Comparison of ENCODE assay signal across 1 cellular context in genomic region chr2:48017136-48017535, GRCh38.
TF ChIP-seq lines count a peak whose summit lies in the region.

No MANE protein-coding gene starts in this region.

TF ChIP-seq in HepG2, 621 proteins besides CTCF, POLR2A, EP300 and RAD21 (continued from another document):
- TF ChIP-seq SRSF1 (optimal IDR thresholded peaks at IDR 0.05; ENCODE audit: low read depth, low read length) = no peak
- TF ChIP-seq REPIN1 (CRISPR knock-in tag; IDR thresholded peaks at IDR 0.05; ENCODE audit: borderline replicate concordance, low read depth) = no peak
- no peak for TF ChIP-seq ZFAT (CRISPR knock-in tag; conservative IDR thresholded peaks at IDR 0.05)
- TF ChIP-seq NFATC3 (CRISPR knock-in tag; IDR thresholded peaks at IDR 0.05) = no peak
- TF ChIP-seq, protein P1, sequence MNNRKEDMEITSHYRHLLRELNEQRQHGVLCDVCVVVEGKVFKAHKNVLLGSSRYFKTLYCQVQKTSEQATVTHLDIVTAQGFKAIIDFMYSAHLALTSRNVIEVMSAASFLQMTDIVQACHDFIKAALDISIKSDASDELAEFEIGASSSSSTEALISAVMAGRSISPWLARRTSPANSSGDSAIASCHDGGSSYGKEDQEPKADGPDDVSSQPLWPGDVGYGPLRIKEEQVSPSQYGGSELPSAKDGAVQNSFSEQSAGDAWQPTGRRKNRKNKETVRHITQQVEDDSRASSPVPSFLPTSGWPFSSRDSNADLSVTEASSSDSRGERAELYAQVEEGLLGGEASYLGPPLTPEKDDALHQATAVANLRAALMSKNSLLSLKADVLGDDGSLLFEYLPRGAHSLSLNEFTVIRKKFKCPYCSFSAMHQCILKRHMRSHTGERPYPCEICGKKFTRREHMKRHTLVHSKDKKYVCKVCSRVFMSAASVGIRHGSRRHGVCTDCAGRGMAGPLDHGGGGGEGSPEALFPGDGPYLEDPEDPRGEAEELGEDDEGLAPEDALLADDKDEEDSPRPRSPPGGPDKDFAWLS (CRISPR knock-in tag; IDR thresholded peaks at IDR 0.05; ENCODE audit: borderline replicate concordance) = no peak
- TF ChIP-seq ZNF253 (CRISPR knock-in tag; IDR thresholded peaks at IDR 0.05; ENCODE audit: borderline replicate concordance) = no peak
